In genomic region chr13:62525652-62526051, GRCh38 we compare ENCODE assay signal across 13 cellular contexts.
A peak's percentile ranks its signal among the peaks of the same experiment; 100 is the strongest.
DNase-seq lines count a peak whose midpoint lies in the region; ATAC-seq and TF ChIP-seq lines count a peak whose summit lies in the region.
"Had no signal": no experiment of that assay in that cellular context is flagged by ENCODE, and none has a peak within 500 bp of the region (broad histone marks: within the 10 kb centered on the region; RNA-seq: fewer than 3 reads in every experiment).

No MANE protein-coding gene starts in this region.

- peak overlapping the region; percentile 24 for H3K4me2 ChIP-seq in SU-DHL-6 (ENCODE audit: low read depth, low read length, poor library complexity, severe bottlenecking)
- H3K4me2 ChIP-seq: BLaER1 treated with 17β-estradiol and CSF1 and Interleukin-3, amounts not matched to agents 10 nM and 100 nM had no signal

- H3K36me3 ChIP-seq in SU-DHL-6 (ENCODE audit: low read length): no peaks in the 10 kb centered on the region; the same call in 1 of the 2 replicates
- H3K36me3 ChIP-seq: BLaER1 treated with 17β-estradiol and CSF1 and Interleukin-3, amounts not matched to agents 10 nM and 100 nM; HAP-1 had no signal

- in situ Hi-C loops in ACHN (cut with HindIII; ENCODE audit: low pct_ligation_motif_present, low pct_unique_long_range_greater_than_20kb, low sequenced_read_pairs): no loop called here

- TF ChIP-seq CTCF in SU-DHL-6 (IDR thresholded peaks at IDR 0.05; ENCODE audit: insufficient read depth, low read length, poor library complexity, severe bottlenecking): no peak

- H4K20me1 ChIP-seq in SU-DHL-6 (ENCODE audit: low read depth, low read length): no peaks in the 10 kb centered on the region
- H4K20me1 ChIP-seq: BLaER1 treated with 17β-estradiol and CSF1 and Interleukin-3, amounts not matched to agents 10 nM and 100 nM had no signal

- intact Hi-C loops in posterior vena cava (cut with DNase I): no loop called here

- no peaks in the 10 kb centered on the region for H3K79me2 ChIP-seq in SU-DHL-6 (ENCODE audit: insufficient read depth, low read length)

- no peaks in the 10 kb centered on the region for H3K9me2 ChIP-seq in SU-DHL-6 (replicated peaks; ENCODE audit: insufficient read depth, low read length)

- DNase-seq in ACHN: no peak
- DNase-seq in activated naive CD4-positive, alpha-beta T cell (lab: John Stamatoyannopoulos, UW): no peak
- no peak for DNase-seq in A172 (ENCODE audit: low spot score)
- no peak for DNase-seq in posterior vena cava (ENCODE audit: low spot score)
- DNase-seq: CD4-positive, CD25-positive, alpha-beta regulatory T cell; DMS53; GF-D8 had no signal

- peak; percentile 36 for ATAC-seq in GM18520 (IDR thresholded peaks at IDR 0.05; ENCODE audit: unreplicated experiment)
- ATAC-seq in GM21786 (IDR thresholded peaks at IDR 0.05; ENCODE audit: unreplicated experiment): peak; percentile 31

- no peaks in the 10 kb centered on the region for H3K27me3 ChIP-seq in SU-DHL-6 (ENCODE audit: low read length)
- H3K27me3 ChIP-seq: BLaER1 treated with 17β-estradiol and CSF1 and Interleukin-3, amounts not matched to agents 10 nM and 100 nM had no signal

- H3K9me3 ChIP-seq in SU-DHL-6 (ENCODE audit: insufficient read depth, low read length): no peaks in the 10 kb centered on the region
- H3K9me3 ChIP-seq: BLaER1 treated with 17β-estradiol and CSF1 and Interleukin-3, amounts not matched to agents 10 nM and 100 nM; HAP-1 had no signal

- H3K27ac ChIP-seq in SU-DHL-6 (ENCODE audit: low read depth, low read length): no peak overlapping the region
- H3K27ac ChIP-seq: BLaER1 treated with 17β-estradiol and CSF1 and Interleukin-3, amounts not matched to agents 10 nM and 100 nM; HL-60 had no signal

- H3K4me3 ChIP-seq in SU-DHL-6 (ENCODE audit: insufficient read depth, low read length, poor library complexity, severe bottlenecking): no peak overlapping the region
- H3K4me3 ChIP-seq: BLaER1 treated with 17β-estradiol and CSF1 and Interleukin-3, amounts not matched to agents 10 nM and 100 nM; HAP-1 had no signal

- H3K9ac ChIP-seq in SU-DHL-6 (ENCODE audit: low read length): no peak overlapping the region
- H3K9ac ChIP-seq: BLaER1 treated with 17β-estradiol and CSF1 and Interleukin-3, amounts not matched to agents 10 nM and 100 nM had no signal

- peak overlapping the region; percentile 90 for H2AFZ ChIP-seq in SU-DHL-6 (ENCODE audit: low read depth, low read length, severe bottlenecking)

- no peaks in the 10 kb centered on the region for H3F3A ChIP-seq in SU-DHL-6 (ENCODE audit: insufficient read depth)
